Comparison of ENCODE assay signal across 20 cellular contexts in the genomic region with DNA sequence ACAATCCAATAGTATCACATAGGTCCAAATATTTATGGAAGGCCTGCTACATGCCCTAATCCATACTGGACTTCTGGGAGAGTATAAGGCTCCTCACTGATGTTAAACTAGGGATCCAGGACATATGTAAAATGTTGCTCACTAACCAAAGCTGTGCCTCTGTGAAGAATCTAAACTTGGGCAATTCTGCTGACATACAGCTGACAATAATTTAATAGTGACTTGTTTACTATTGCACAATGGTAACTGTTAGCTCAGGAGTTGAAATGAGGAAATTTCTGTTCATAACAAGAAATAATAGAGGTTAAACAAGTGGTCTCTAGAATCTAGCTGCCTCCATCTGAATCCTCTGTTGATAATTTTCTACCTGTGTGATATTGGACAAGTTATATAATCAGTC. TPM values are rescaled to one million over a fixed set of nuclear protein-coding genes. Genes with fewer than 3 reads are reported as not detected.
A peak's percentile ranks its signal among the peaks of the same experiment; 100 is the strongest.
DNase-seq lines count a peak whose midpoint lies in the region; TF ChIP-seq lines count a peak whose summit lies in the region.
"Had no signal": no experiment of that assay in that cellular context is flagged by ENCODE, and none has a peak within 500 bp of the region (broad histone marks: within the 10 kb centered on the region; RNA-seq: fewer than 3 reads in every experiment).

No MANE protein-coding gene starts in this region.

- CTCF ChIA-PET in MCF 10A (lab: Yijun Ruan, JAX) (interaction anchor here (0.6 to 1.1 kb wide), 5 partner anchors 9 to 297 kb away, joined by 3 to 4 read pairs (median 3); no protein-coding TSS in a partner anchor), mammary epithelial cell (lab: Charles Lee; ENCODE audit: low non-redundant PET) (interaction anchor here (0.6 kb wide), 1 partner anchor 69 kb away, joined by 6 read pairs; no protein-coding TSS in a partner anchor)

- H3K27ac ChIP-seq in mammary epithelial cell (ENCODE audit: insufficient read depth, low read depth, low read length) (no peak overlapping the region), prostate gland (no peak overlapping the region)
- H3K27ac ChIP-seq: 22Rv1, A549, C4-2B, HL-60 had no signal

- peak; percentile 17 for DNase-seq in MCF 10A (ENCODE audit: unreplicated experiment)
- DNase-seq in mammary epithelial cell, result no peak
- DNase-seq in epithelial cell of esophagus (ENCODE audit: low read depth), result peak; percentile 24
- peak; percentile 17 for DNase-seq in fibroblast of the conjunctiva (ENCODE audit: low read depth)
- DNase-seq in activated CD4-positive, alpha-beta T cell treated with anti-CD3 and anti-CD28 coated beads, Interleukin-2, amount 10 ng/mL, durations not matched to agents 24 days and 14 days, result no peak
- DNase-seq in prostate gland (ENCODE audit: low spot score), result no peak
- DNase-seq in activated gamma-delta T cell treated with Interleukin-2 at 50 U/mL for 16 hours, result no peak
- DNase-seq: AML-193; Caco-2; CD4-positive, alpha-beta T cell; GDM1; HCEC 1CT had no signal

- H3K4me2 ChIP-seq in mammary epithelial cell (ENCODE audit: insufficient read depth, low read depth, low read length), result no peak overlapping the region
- H3K4me2 ChIP-seq: A549, GM23338 had no signal

- no peaks in the 10 kb centered on the region for H3K9me3 ChIP-seq in mammary epithelial cell (replicated peaks; ENCODE audit: insufficient read depth, low read length)
- no peaks in the 10 kb centered on the region for H3K9me3 ChIP-seq in prostate gland
- H3K9me3 ChIP-seq: A549, Caco-2 had no signal

- H3K36me3 Mint-ChIP-seq in MCF 10A (ENCODE audit: insufficient read depth, unreplicated experiment), result no peaks in the 10 kb centered on the region
- no peaks in the 10 kb centered on the region for H3K36me3 Mint-ChIP-seq in activated CD4-positive, alpha-beta T cell treated with anti-CD3 and anti-CD28 coated beads, Interleukin-2, amount 10 ng/mL, durations not matched to agents 24 days and 14 days (ENCODE audit: low read depth)

- H3K27ac Mint-ChIP-seq in MCF 10A (ENCODE audit: low read depth, unreplicated experiment), result no peak overlapping the region
- no peak overlapping the region for H3K27ac Mint-ChIP-seq in activated CD4-positive, alpha-beta T cell treated with anti-CD3 and anti-CD28 coated beads, Interleukin-2, amount 10 ng/mL, durations not matched to agents 24 days and 14 days
- H3K27ac Mint-ChIP-seq: CD4-positive, alpha-beta T cell; GM23338 had no signal

- dilution Hi-C loops in mammary epithelial cell (cut with HindIII; ENCODE audit: low sequenced_read_pairs), result loop anchor here (5.0 kb wide), 1 partner anchor 37 kb away; no protein-coding TSS in a partner anchor

- H3K4me3 ChIP-seq in mammary epithelial cell (replicated peaks in 1 of 3; ENCODE audit: insufficient read depth in 1 of 3, low read depth in 2 of 3, low read length in 3 of 3) (no peak overlapping the region), epithelial cell of esophagus (ENCODE audit: low read length) (no peak overlapping the region), prostate gland (no peak overlapping the region)
- H3K4me3 ChIP-seq: A549, GM23338 had no signal

- H3K27me3 ChIP-seq in mammary epithelial cell (ENCODE audit: insufficient read depth, low read length) (peaks cover 13% of the 10 kb centered on the region), prostate gland (replicated peaks; ENCODE audit: insufficient read depth) (no peaks in the 10 kb centered on the region)

- TF ChIP-seq CTCF in MCF 10A (IDR thresholded peaks at IDR 0.05; ENCODE audit: unreplicated experiment), result no peak
- no peak for TF ChIP-seq CTCF in mammary epithelial cell (conservative IDR thresholded peaks at IDR 0.05 in 1 of 2, IDR thresholded peaks at IDR 0.05 in 1 of 2; ENCODE audit: extremely low read depth in 1 of 2, insufficient read depth in 1 of 2, low read depth in 1 of 2, low read length in 2 of 2)
- no peak for TF ChIP-seq CTCF in epithelial cell of esophagus (IDR thresholded peaks at IDR 0.05; ENCODE audit: insufficient read depth, low read depth, low read length, missing control alignments)
- TF ChIP-seq CTCF in prostate gland (IDR thresholded peaks at IDR 0.05), result no peak

- in situ Hi-C loops in mammary epithelial cell (cut with MboI; ENCODE audit: low sequenced_read_pairs in 2 of 2), result no loop called here

- no peak overlapping the region for H2AFZ ChIP-seq in mammary epithelial cell (ENCODE audit: low read depth, low read length)
- H2AFZ ChIP-seq: GM23338 had no signal

- H3K4me3 Mint-ChIP-seq in MCF 10A (ENCODE audit: unreplicated experiment), result no peak overlapping the region
- H3K4me3 Mint-ChIP-seq in activated CD4-positive, alpha-beta T cell treated with anti-CD3 and anti-CD28 coated beads, Interleukin-2, amount 10 ng/mL, durations not matched to agents 24 days and 14 days, result no peak overlapping the region
- H3K4me3 Mint-ChIP-seq: CD4-positive, alpha-beta T cell; GM23338 had no signal

- H3K9ac ChIP-seq in mammary epithelial cell (ENCODE audit: insufficient read depth, low read length), result no peak overlapping the region

- H3K4me1 Mint-ChIP-seq in MCF 10A (ENCODE audit: insufficient read depth, unreplicated experiment), result no peaks in the 10 kb centered on the region
- H3K4me1 Mint-ChIP-seq in activated CD4-positive, alpha-beta T cell treated with anti-CD3 and anti-CD28 coated beads, Interleukin-2, amount 10 ng/mL, durations not matched to agents 24 days and 14 days, result no peaks in the 10 kb centered on the region
- H3K4me1 Mint-ChIP-seq: GM23338 had no signal

- POLR2A ChIA-PET in MCF 10A (lab: Yijun Ruan, JAX), result interaction anchor here (0.6 to 1.6 kb wide), 6 partner anchors 9 to 152 kb away, joined by 3 to 5 read pairs (median 4); no protein-coding TSS in a partner anchor

- intact Hi-C loops in MCF 10A (cut with micrococcal nuclease), result no loop called here
- intact Hi-C loops in mammary epithelial cell (cut with micrococcal nuclease), result no loop called here
- intact Hi-C loops in activated CD4-positive, alpha-beta T cell treated with anti-CD3 and anti-CD28 coated beads, Interleukin-2, amount 10 ng/mL, durations not matched to agents 24 days and 14 days (cut with micrococcal nuclease), result no loop called here
- intact Hi-C loops in prostate gland (cut with DNase I), result no loop called here

- no peaks in the 10 kb centered on the region for H4K20me1 ChIP-seq in mammary epithelial cell (ENCODE audit: insufficient read depth, low read length)

- H3K36me3 ChIP-seq in mammary epithelial cell (ENCODE audit: insufficient read depth, low read length), result no peaks in the 10 kb centered on the region
- no peaks in the 10 kb centered on the region for H3K36me3 ChIP-seq in prostate gland

- H3K79me2 ChIP-seq in mammary epithelial cell (ENCODE audit: insufficient read depth, low read length), result no peaks in the 10 kb centered on the region

- H3K9me3 Mint-ChIP-seq in MCF 10A (ENCODE audit: unreplicated experiment), result no peaks in the 10 kb centered on the region
- H3K9me3 Mint-ChIP-seq in activated CD4-positive, alpha-beta T cell treated with anti-CD3 and anti-CD28 coated beads, Interleukin-2, amount 10 ng/mL, durations not matched to agents 24 days and 14 days, result no peaks in the 10 kb centered on the region
- H3K9me3 Mint-ChIP-seq: CD4-positive, alpha-beta T cell; GM23338 had no signal

- BruUV-seq in MCF 10A (replicated peaks; lab: Mats Ljungman, UMichigan), result no TSS peak
- no TSS peak for BruUV-seq in mammary epithelial cell (replicated peaks; lab: Mats Ljungman, UMichigan)

- no peak for TF ChIP-seq POLR2A in prostate gland (IDR thresholded peaks at IDR 0.05)

- H3K4me1 ChIP-seq in mammary epithelial cell (ENCODE audit: insufficient read depth, low read length) (no peaks in the 10 kb centered on the region), prostate gland (replicated peaks) (no peaks in the 10 kb centered on the region)
- H3K4me1 ChIP-seq: A549, Caco-2 had no signal

- peaks cover 11% of the 10 kb centered on the region for H3K27me3 Mint-ChIP-seq in MCF 10A (ENCODE audit: insufficient read depth, unreplicated experiment)
- no peaks in the 10 kb centered on the region for H3K27me3 Mint-ChIP-seq in activated CD4-positive, alpha-beta T cell treated with anti-CD3 and anti-CD28 coated beads, Interleukin-2, amount 10 ng/mL, durations not matched to agents 24 days and 14 days

RNA-seq across cellular contexts. Expression of gene CTXN3, which starts 14.9 kb away (rescaled TPM):
- not detected in 2 replicates for total RNA-seq in MCF 10A (2022)
- not detected for total RNA-seq in mammary epithelial cell
- polyA plus RNA-seq in mammary epithelial cell, result not detected
- polyA minus RNA-seq in mammary epithelial cell, result not detected
- total RNA-seq in activated CD4-positive, alpha-beta T cell treated with anti-CD3 and anti-CD28 coated beads, Interleukin-2, amount 10 ng/mL, durations not matched to agents 24 days and 14 days, result not detected in 2 replicates
- not detected for total RNA-seq in prostate gland
- total RNA-seq: Caco-2; CD4-positive, alpha-beta T cell; Daoy; GM23338; HT1080 had no signal
- polyA plus RNA-seq: A549, BJ, GM23338 had no signal

Comparison
In these comparisons a context has a peak if more than half of its experiments do, and no peak if none do; other contexts are left out.
1. DNase-seq: peak in MCF 10A (single experiment), epithelial cell of esophagus (single experiment) and fibroblast of the conjunctiva (single experiment); none in mammary epithelial cell (single experiment), activated CD4-positive, alpha-beta T cell treated with anti-CD3 and anti-CD28 coated beads, Interleukin-2, amount 10 ng/mL, durations not matched to agents 24 days and 14 days (single experiment), prostate gland (single experiment) and activated gamma-delta T cell treated with Interleukin-2 at 50 U/mL for 16 hours (single experiment).